Comparison of ENCODE assay signal across 19 cellular contexts in genomic region chr10:43315096-43315495, GRCh38. TPM values are rescaled to one million over a fixed set of nuclear protein-coding genes. Genes with fewer than 3 reads are reported as not detected.
DNase-seq lines count a peak whose midpoint lies in the region; ATAC-seq, FAIRE-seq and TF ChIP-seq lines count a peak whose summit lies in the region.
"Had no signal": no experiment of that assay in that cellular context is flagged by ENCODE, and none has a peak within 500 bp of the region (broad histone marks: within the 10 kb centered on the region; RNA-seq: fewer than 3 reads in every experiment).

No MANE protein-coding gene starts in this region.

- H3K9me3 ChIP-seq in duodenal mucosa (ENCODE audit: control insufficient read depth in 1 of 2, low read length in 2 of 2) (no peaks in the 10 kb centered on the region), neuronal stem cell (replicated peaks in 1 of 2; ENCODE audit: control insufficient read depth in 2 of 2, insufficient read depth in 1 of 2, low read depth in 1 of 2, low read length in 2 of 2) (no peaks in the 10 kb centered on the region)

- H3K23ac ChIP-seq in neuronal stem cell (ENCODE audit: low read depth, low read length, poor library complexity): peak overlapping the region; percentile 16

- H2BK15ac ChIP-seq in neuronal stem cell (ENCODE audit: low read length): no peak overlapping the region

- no peaks in the 10 kb centered on the region for H3K27me3 ChIP-seq in duodenal mucosa (ENCODE audit: control insufficient read depth in 1 of 2, insufficient read depth in 2 of 2, low read length in 2 of 2)
- H3K27me3 ChIP-seq in neuronal stem cell (ENCODE audit: control insufficient read depth in 3 of 3, insufficient read depth in 3 of 3, low read depth in 1 of 3, low read length in 3 of 3): peaks cover 0 to 4% (median 0%) of the 10 kb centered on the region in 3 experiments

- peak overlapping the region; percentile 77 to 82 for H3K9ac ChIP-seq in duodenal mucosa (ENCODE audit: low read depth in 1 of 2, low read length in 2 of 2)
- peak overlapping the region; percentile 46 for H3K9ac ChIP-seq in neuronal stem cell (ENCODE audit: low read depth, low read length, poor library complexity)

- peak; percentile 74 for FAIRE-seq in urothelium cell line (lab: Jason Lieb, UNC)
- FAIRE-seq: D721Med, GM12892 had no signal

- no peak overlapping the region for H3K14ac ChIP-seq in neuronal stem cell (ENCODE audit: low read length)

- H3K36me3 ChIP-seq in duodenal mucosa (ENCODE audit: control insufficient read depth in 1 of 2, insufficient read depth in 2 of 2, low read length in 2 of 2): no peaks in the 10 kb centered on the region
- H3K36me3 ChIP-seq in neuronal stem cell (replicated peaks in 1 of 2; ENCODE audit: control insufficient read depth in 2 of 2, insufficient read depth in 2 of 2, low read length in 2 of 2): no peaks in the 10 kb centered on the region

- no peak overlapping the region for H4K91ac ChIP-seq in neuronal stem cell (ENCODE audit: low read depth, low read length, poor library complexity)

- H3K27ac ChIP-seq in duodenal mucosa (ENCODE audit: low read depth, low read length) (no peak overlapping the region), neuronal stem cell (replicated peaks; ENCODE audit: low read length) (no peak overlapping the region), coronary artery (no peak overlapping the region)
- H3K27ac ChIP-seq: RWPE1 had no signal

- H2BK5ac ChIP-seq in neuronal stem cell (ENCODE audit: low read length): no peak overlapping the region

- H3K4me2 ChIP-seq in neuronal stem cell (ENCODE audit: insufficient read depth, low read length, poor library complexity, severe bottlenecking): no peak overlapping the region

- H3K4ac ChIP-seq in neuronal stem cell (ENCODE audit: low read length): no peak overlapping the region

- no peak overlapping the region for H2BK120ac ChIP-seq in neuronal stem cell (ENCODE audit: low read depth, low read length)

- ATAC-seq in left colon (peak; percentile 24), omental fat pad (ENCODE audit: low FRiP score) (no peak)
- ATAC-seq: PC-3 had no signal

- TF ChIP-seq CTCF in omental fat pad (IDR thresholded peaks at IDR 0.05) (no peak), coronary artery (IDR thresholded peaks at IDR 0.05) (no peak)

- H3K18ac ChIP-seq in neuronal stem cell (ENCODE audit: low read length): peak overlapping the region; percentile 77

- no CpG with 5 or more reads among the region's 12 CpGs for WGBS in neuronal stem cell (ENCODE audit: extremely low coverage in 2 of 2, insufficient read length in 2 of 2, insufficient replicate concordance in 1 of 2), 2 donors

- H2AFZ ChIP-seq in neuronal stem cell (ENCODE audit: low read length): no peak overlapping the region

- no peak overlapping the region for H2BK12ac ChIP-seq in neuronal stem cell (ENCODE audit: low read length)

- intact Hi-C loops in left colon (cut with DNase I, micrococcal nuclease): no loop called here

- H3K4me3 ChIP-seq in duodenal mucosa (ENCODE audit: low read depth in 1 of 2, low read length in 2 of 2): peak overlapping the region; percentile 59 to 68
- no peak overlapping the region for H3K4me3 ChIP-seq in neuronal stem cell (ENCODE audit: low read length in 2 of 2)
- H3K4me3 ChIP-seq in coronary artery: no peak overlapping the region

- no peak overlapping the region for H4K8ac ChIP-seq in neuronal stem cell (ENCODE audit: low read depth, low read length)

- H3K4me1 ChIP-seq in duodenal mucosa (ENCODE audit: control insufficient read depth in 1 of 2, insufficient read depth in 2 of 2, low read length in 2 of 2): peaks cover 16 to 23% of the 10 kb centered on the region in 2 donors
- peaks cover 0 to 8% of the 10 kb centered on the region in 2 donors for H3K4me1 ChIP-seq in neuronal stem cell (ENCODE audit: control insufficient read depth in 2 of 2, insufficient read depth in 1 of 2, low read depth in 1 of 2, low read length in 2 of 2)

- H3K79me1 ChIP-seq in neuronal stem cell (ENCODE audit: low read depth, low read length): no peaks in the 10 kb centered on the region

- DNase-seq in left colon (peak in 1 of 2 donors; percentile 23), neuronal stem cell (ENCODE audit: low spot score) (no peak), urothelium cell line (ENCODE audit: low spot score) (no peak), omental fat pad (ENCODE audit: low spot score) (no peak), coronary artery (ENCODE audit: low spot score) (no peak), glomerular visceral epithelial cell (ENCODE audit: extremely low spot score) (no peak)
- DNase-seq: KG1, NCI-H1105 treated with DMSO at 0.1 percent for 48 hours, NCI-H187 treated with DMSO at 0.1 percent for 48 hours, NCI-H2227 treated with DMSO at 0.1 percent for 48 hours, PC-3, SIG-M5 had no signal

- H2AK5ac ChIP-seq in neuronal stem cell (ENCODE audit: low read depth, low read length): peak overlapping the region; percentile 13

RNA-seq across cellular contexts. Expression of gene RASGEF1A, which starts 48.2 kb away (rescaled TPM):
- total RNA-seq in left colon: 1 to 10 TPM in 1 of 2 donors, under 1 TPM in 1; 0.47 to 2.7 TPM
- 3.5 TPM for polyA plus RNA-seq in neuronal stem cell (2013, experiment 1 of 2)
- 3.6 TPM for polyA plus RNA-seq in neuronal stem cell (2013, experiment 2 of 2)
- total RNA-seq in omental fat pad: 1 to 10 TPM in 2 of 4 donors, under 1 TPM in 2; 0.28 to 2.8 (median 0.92) TPM
- total RNA-seq: H4, HT-29, PC-3 had no signal

RNA-seq across cellular contexts. Expression of gene FXYD4, which starts 56.3 kb away (rescaled TPM):
- total RNA-seq in left colon (not detected), omental fat pad (not detected)
- not detected for polyA plus RNA-seq in neuronal stem cell (2013, experiment 1 of 2)
- polyA plus RNA-seq in neuronal stem cell (2013, experiment 2 of 2): not detected
- total RNA-seq: CD8-positive, alpha-beta memory T cell; H4; HT-29; PC-3 had no signal
- polyA plus RNA-seq: CD8-positive, alpha-beta memory T cell had no signal

Comparison
In these comparisons a context has a peak if more than half of its experiments do, and no peak if none do; other contexts are left out.
1. H3K4me3 ChIP-seq: peak in duodenal mucosa (2 of 2); none in neuronal stem cell (0 of 2) and coronary artery (single experiment).